10 cellular contexts compared by ENCODE assay signal in genomic region chrX:44903842-44904530, GRCh38. TPM values are rescaled to one million over a fixed set of nuclear protein-coding genes. Genes with fewer than 3 reads are reported as not detected.
A peak's percentile ranks its signal among the peaks of the same experiment; 100 is the strongest.
DNase-seq lines count a peak whose midpoint lies in the region; ATAC-seq, FAIRE-seq and TF ChIP-seq lines count a peak whose summit lies in the region.
"Had no signal": no experiment of that assay in that cellular context is flagged by ENCODE, and none has a peak within 500 bp of the region (broad histone marks: within the 10 kb centered on the region; RNA-seq: fewer than 3 reads in every experiment).

No MANE protein-coding gene starts in this region.

- peaks cover 3% of the 10 kb centered on the region; the same call in 1 of the 2 replicates for H3K36me3 Mint-ChIP-seq in WTC11
- H3K36me3 Mint-ChIP-seq in naive thymus-derived CD4-positive, alpha-beta T cell: peaks cover 0 to 43% (median 28%) of the 10 kb centered on the region in 5 donors

- 4 to 40% methylated on average over 2 to 4 of the region's 4 CpGs for WGBS in GM23248 (ENCODE audit: low coverage in 1 of 2, low lambda C conversion rate in 2 of 2, missing lambda C conversion rate in 2 of 2), 2 experiments

- peak overlapping the region; percentile 96 for H3K27ac Mint-ChIP-seq in WTC11
- peak overlapping the region in 4 of 9 donors; percentile 12 to 83 (median 60) for H3K27ac Mint-ChIP-seq in naive thymus-derived CD4-positive, alpha-beta T cell

- H3K36me3 ChIP-seq in GM23248 (ENCODE audit: low read depth): no peaks in the 10 kb centered on the region
- H3K36me3 ChIP-seq in naive thymus-derived CD4-positive, alpha-beta T cell (ENCODE audit: control insufficient read depth in 2 of 3, insufficient read depth in 3 of 3, low read length in 3 of 3): no peaks in the 10 kb centered on the region

- H3K4me3 Mint-ChIP-seq in WTC11: peak overlapping the region; percentile 18
- peak overlapping the region in 9 of 10 donors; percentile 4 to 72 (median 56) for H3K4me3 Mint-ChIP-seq in naive thymus-derived CD4-positive, alpha-beta T cell

- peak overlapping the region; percentile 66 for H3K27ac ChIP-seq in GM23248
- H3K27ac ChIP-seq in naive thymus-derived CD4-positive, alpha-beta T cell (ENCODE audit: low read depth, low read length): no peak overlapping the region

- FAIRE-seq in GM12892 (lab: Jason Lieb, UNC): peak; percentile 65
- FAIRE-seq: small intestine had no signal

- DNase-seq in GM12892 (ENCODE audit: insufficient read length) (no peak), GM23248 (peak; percentile 3), WTC11 (ENCODE audit: low spot score) (no peak), SHP77 (lab: John Stamatoyannopoulos, UW) (no peak), erythroblast (lab: John Stamatoyannopoulos, UW) (no peak), cerebellum (ENCODE audit: low spot score) (no peak)
- no peak for DNase-seq in naive thymus-derived CD4-positive, alpha-beta T cell
- DNase-seq: NCI-H1694, small intestine had no signal

- H3K9ac ChIP-seq in GM23248: 0 out of 2 replicates have a peak overlapping the region, but pooled peaks have one; percentile 21

- peaks cover 52% of the 10 kb centered on the region for H3K4me1 Mint-ChIP-seq in WTC11
- peaks cover 35 to 78% (median 68%) of the 10 kb centered on the region in 7 donors for H3K4me1 Mint-ChIP-seq in naive thymus-derived CD4-positive, alpha-beta T cell

- TF ChIP-seq POLR2A in GM12892 (IDR thresholded peaks at IDR 0.05; ENCODE audit: low read depth, low read length) (no peak), erythroblast (IDR thresholded peaks at IDR 0.05; ENCODE audit: low read length) (no peak)

- no peaks in the 10 kb centered on the region for H3K27me3 Mint-ChIP-seq in WTC11 (ENCODE audit: low read depth)
- no peaks in the 10 kb centered on the region for H3K27me3 Mint-ChIP-seq in naive thymus-derived CD4-positive, alpha-beta T cell

- H3K9me2 ChIP-seq in GM23248 (ENCODE audit: insufficient read depth): no peaks in the 10 kb centered on the region

- peaks cover 6% of the 10 kb centered on the region; the same call in 1 of the 2 replicates for H3K9me3 Mint-ChIP-seq in WTC11
- peaks cover 0 to 62% (median 11%) of the 10 kb centered on the region in 11 donors for H3K9me3 Mint-ChIP-seq in naive thymus-derived CD4-positive, alpha-beta T cell

- H3K4me3 ChIP-seq in GM23248: peak overlapping the region; percentile 19; the same call in 1 of the 2 replicates
- no peak overlapping the region for H3K4me3 ChIP-seq in naive thymus-derived CD4-positive, alpha-beta T cell (ENCODE audit: low read length)

- in situ Hi-C loops in GM23248 (cut with MboI): no loop called here

- H3K27me3 ChIP-seq in GM23248 (replicated peaks; ENCODE audit: insufficient read depth): no peaks in the 10 kb centered on the region
- no peaks in the 10 kb centered on the region for H3K27me3 ChIP-seq in naive thymus-derived CD4-positive, alpha-beta T cell (ENCODE audit: control insufficient read depth in 2 of 2, insufficient read depth in 2 of 2, low read length in 2 of 2)

- H4K20me1 ChIP-seq in GM23248 (ENCODE audit: insufficient read depth): no peaks in the 10 kb centered on the region; the same call in 1 of the 2 replicates

- H3K79me2 ChIP-seq in GM23248 (ENCODE audit: insufficient read depth): peaks cover 99% of the 10 kb centered on the region

- no peak overlapping the region for H2AFZ ChIP-seq in GM23248

- H3F3A ChIP-seq in GM23248 (ENCODE audit: insufficient read depth): peaks cover 25% of the 10 kb centered on the region; the same call in 1 of the 2 replicates

- POLR2A ChIA-PET in WTC11 (lab: Charles Lee): interaction anchor here (0.6 kb wide), 1 partner anchor 105 kb away, joined by 7 read pairs; no protein-coding TSS in a partner anchor
- POLR2A ChIA-PET in naive thymus-derived CD4-positive, alpha-beta T cell (lab: Charles Lee): no interaction called here

- CTCF ChIA-PET in WTC11 (lab: Charles Lee): no interaction called here
- CTCF ChIA-PET in naive thymus-derived CD4-positive, alpha-beta T cell (lab: Charles Lee): no interaction called here

- no peak for ATAC-seq in WTC11
- ATAC-seq in naive thymus-derived CD4-positive, alpha-beta T cell: no peak
- no peak for ATAC-seq in HG03108 (IDR thresholded peaks at IDR 0.05; ENCODE audit: unreplicated experiment)

- H3K4me2 ChIP-seq in GM23248 (ENCODE audit: unreplicated experiment): peak overlapping the region; percentile 42

- intact Hi-C loops in naive thymus-derived CD4-positive, alpha-beta T cell (cut with micrococcal nuclease): no loop called here

- no peaks in the 10 kb centered on the region for H3K9me3 ChIP-seq in GM23248 (ENCODE audit: low read depth)
- H3K9me3 ChIP-seq in naive thymus-derived CD4-positive, alpha-beta T cell (ENCODE audit: control insufficient read depth in 2 of 3, low read length in 3 of 3): no peaks in the 10 kb centered on the region

- peaks cover 26% of the 10 kb centered on the region for H3K4me1 ChIP-seq in GM23248 (ENCODE audit: insufficient read depth)
- peaks cover 6 to 10% of the 10 kb centered on the region in 2 donors for H3K4me1 ChIP-seq in naive thymus-derived CD4-positive, alpha-beta T cell (ENCODE audit: control insufficient read depth in 2 of 2, insufficient read depth in 2 of 2, low read length in 2 of 2)

- TF ChIP-seq CTCF in WTC11 (IDR thresholded peaks at IDR 0.05): no peak

TF ChIP-seq in WTC11, 78 proteins besides CTCF, POLR2A, EP300 and RAD21:
- TF ChIP-seq TEAD4 (CRISPR knock-in tag; IDR thresholded peaks at IDR 0.05) (no peak), RELA (CRISPR knock-in tag; IDR thresholded peaks at IDR 0.05; ENCODE audit: borderline replicate concordance) (no peak), SP1 (CRISPR knock-in tag; conservative IDR thresholded peaks at IDR 0.05) (no peak), NFYB (CRISPR knock-in tag; conservative IDR thresholded peaks at IDR 0.05; ENCODE audit: low read depth) (no peak), ZBTB43 (CRISPR knock-in tag; IDR thresholded peaks at IDR 0.05) (no peak), GRHL2 (CRISPR knock-in tag; IDR thresholded peaks at IDR 0.05; ENCODE audit: insufficient replicate concordance, severe bottlenecking) (no peak)

RNA-seq across cellular contexts. Expression of gene KDM6A, which starts 31.0 kb away (rescaled TPM):
- 20.0 TPM for polyA plus RNA-seq in GM12892 (2012; ENCODE audit: missing spikeins)
- 12.0 and 31.2 TPM in 2 replicates for total RNA-seq in GM23248 (2014; rRNA removed; shearing (Covaris generic))
- 4.5 and 5.8 TPM in 2 replicates for polyA plus RNA-seq in GM23248 (2016; fragmentation: Nextera tagmentation; extraction: Ambion mirVana)
- total RNA-seq in WTC11 (2021) (45.0 to 52.0 TPM (median 48.3 TPM) in 3 replicates), cerebellum (63.2 TPM)
- total RNA-seq in naive thymus-derived CD4-positive, alpha-beta T cell: 10 to 100 TPM; 27.8 to 55.6 (median 47.5) TPM
- polyA plus RNA-seq in naive thymus-derived CD4-positive, alpha-beta T cell: 10 to 100 TPM; 17.9 to 26.1 TPM
